ENCODE assay signal across 12 cellular contexts in genomic region chr11:13011366-13012036, GRCh38. TPM values are rescaled to one million over a fixed set of nuclear protein-coding genes. Genes with fewer than 3 reads are reported as not detected.
DNase-seq lines count a peak whose midpoint lies in the region; ATAC-seq, FAIRE-seq and TF ChIP-seq lines count a peak whose summit lies in the region.
"Had no signal": no experiment of that assay in that cellular context is flagged by ENCODE, and none has a peak within 500 bp of the region (broad histone marks: within the 10 kb centered on the region; RNA-seq: fewer than 3 reads in every experiment).

No MANE protein-coding gene starts in this region.

- CTCF ChIA-PET in T-cell (lab: Charles Lee): interaction anchor here in 1 of 2 donors (0.6 kb wide), 1 partner anchor 924 kb away, joined by 6 read pairs; no protein-coding TSS in a partner anchor

- peaks cover 1% of the 10 kb centered on the region; the same call in 1 of the 2 replicates for H3K9me3 ChIP-seq in HUES64 (ENCODE audit: insufficient read depth, low read depth, low read length)

- no peak overlapping the region for H3K4me3 Mint-ChIP-seq in T-cell
- H3K4me3 Mint-ChIP-seq: IgD-negative memory B cell had no signal

- H3K9me3 Mint-ChIP-seq in T-cell: no peaks in the 10 kb centered on the region
- H3K9me3 Mint-ChIP-seq: IgD-negative memory B cell; naive thymus-derived CD8-positive, alpha-beta T cell had no signal

- POLR2A ChIA-PET in T-cell (lab: Charles Lee): no interaction called here

- peaks cover 38% of the 10 kb centered on the region for H3K4me1 ChIP-seq in HUES64 (ENCODE audit: insufficient read depth, low read length)

- H3K36me3 ChIP-seq in HUES64 (ENCODE audit: insufficient read depth, low read length) (no peaks in the 10 kb centered on the region), bronchial epithelial cell (ENCODE audit: control insufficient read depth, insufficient read depth, low read length) (no peaks in the 10 kb centered on the region)

- no peaks in the 10 kb centered on the region for H3K36me3 Mint-ChIP-seq in T-cell
- H3K36me3 Mint-ChIP-seq: IgD-negative memory B cell; naive thymus-derived CD8-positive, alpha-beta T cell had no signal

- no peak overlapping the region; the same call in 1 of the 2 replicates for H3K9ac ChIP-seq in HUES64 (ENCODE audit: low read depth, low read length)

- H3K4me1 Mint-ChIP-seq in T-cell: peaks cover 2 to 9% (median 5%) of the 10 kb centered on the region in 3 donors
- H3K4me1 Mint-ChIP-seq: IgD-negative memory B cell had no signal

- peaks cover 70% of the 10 kb centered on the region for H3K27me3 ChIP-seq in HUES64 (ENCODE audit: insufficient read depth, low read length)
- no peaks in the 10 kb centered on the region for H3K27me3 ChIP-seq in bronchial epithelial cell (ENCODE audit: control insufficient read depth, insufficient read depth, low read length)

- peak; percentile 64 for DNase-seq in bronchial epithelial cell (ENCODE audit: low read depth)
- DNase-seq in kidney tubule cell (ENCODE audit: low spot score): peak; percentile 6
- no peak for DNase-seq in T-cell
- DNase-seq in NCI-H526 (lab: John Stamatoyannopoulos, UW): no peak
- DNase-seq in germinal center (ENCODE audit: low spot score): no peak
- DNase-seq: activated CD4-positive, alpha-beta T cell treated with anti-CD3 and anti-CD28 coated beads, Interleukin-2, amount 50 U/mL, for 48 hours; naive thymus-derived CD8-positive, alpha-beta T cell; NCI-H146; SHP77 had no signal

- H3K27ac Mint-ChIP-seq in T-cell: no peak overlapping the region
- H3K27ac Mint-ChIP-seq: IgD-negative memory B cell; naive thymus-derived CD8-positive, alpha-beta T cell had no signal

- ATAC-seq in T-cell (replicated peaks in 1 of 4): no peak
- ATAC-seq: naive thymus-derived CD8-positive, alpha-beta T cell had no signal

- peak overlapping the region; percentile 60 for H3K4me3 ChIP-seq in HUES64 (ENCODE audit: low read length)
- H3K4me3 ChIP-seq in bronchial epithelial cell (ENCODE audit: low read depth, low read length): peak overlapping the region; percentile 50
- H3K4me3 ChIP-seq in skin epidermis: peak overlapping the region; percentile 31 to 58 (median 46)

- no peak overlapping the region for H3K27ac ChIP-seq in HUES64 (ENCODE audit: low read depth, low read length)
- peak overlapping the region in 7 of 21 experiments; percentile 33 to 78 (median 53) for H3K27ac ChIP-seq in skin epidermis

- H3K27me3 Mint-ChIP-seq in T-cell: peaks cover 53 to 74% of the 10 kb centered on the region in 2 donors

- 32% methylated on average over 10 of the region's 10 CpGs for WGBS in HUES64

- FAIRE-seq in bronchial epithelial cell (lab: Jason Lieb, UNC): no peak

- TF ChIP-seq CTCF in bronchial epithelial cell (IDR thresholded peaks at IDR 0.05; ENCODE audit: insufficient read depth, low read length, severe bottlenecking): no peak

RNA-seq across cellular contexts. Expression of gene RASSF10, which starts 2.4 kb away (rescaled TPM):
- polyA plus RNA-seq in HUES64 (2013, experiment 1 of 2): 2.5 TPM
- 2.1 TPM for polyA plus RNA-seq in HUES64 (2013, experiment 2 of 2)
- total RNA-seq in bronchial epithelial cell (2.1 and 2.4 TPM in 2 replicates), T-cell (not detected)
- total RNA-seq: naive thymus-derived CD8-positive, alpha-beta T cell had no signal
- polyA plus RNA-seq: IgD-negative memory B cell; naive thymus-derived CD8-positive, alpha-beta T cell had no signal

Comparison
In these comparisons a context has a peak if more than half of its experiments do, and no peak if none do; other contexts are left out.
1. DNase-seq: peak in bronchial epithelial cell (single experiment) and kidney tubule cell (single experiment); none in T-cell (0 of 34), NCI-H526 (0 of 2) and germinal center (single experiment).
2. Peak in every context shown above with its lines, with median percentiles within 50 percentile points of each other: H3K4me3 ChIP-seq.